ENCODE assay signal across 11 cellular contexts in the genomic region with DNA sequence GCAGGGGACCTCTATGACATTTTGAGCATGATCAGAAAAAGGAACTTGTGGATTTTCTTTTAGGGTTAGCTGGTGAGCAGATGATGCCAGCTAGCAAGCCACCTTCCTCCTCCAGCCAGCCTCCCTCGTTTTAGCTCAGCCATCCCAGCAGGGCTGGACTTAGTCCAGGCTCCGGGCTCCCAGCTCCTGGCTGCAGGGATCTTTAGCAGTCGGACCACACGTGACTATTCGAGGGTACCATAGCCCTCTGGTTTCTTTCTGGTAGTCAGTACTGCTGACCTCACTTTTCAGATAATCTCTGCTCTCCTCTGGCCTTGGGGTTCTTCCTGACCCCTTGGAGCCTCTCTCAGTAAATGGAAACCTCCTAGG. TPM values are rescaled to one million over a fixed set of nuclear protein-coding genes. Genes with fewer than 3 reads are reported as not detected.
DNase-seq lines count a peak whose midpoint lies in the region; ATAC-seq and TF ChIP-seq lines count a peak whose summit lies in the region.
"Had no signal": no experiment of that assay in that cellular context is flagged by ENCODE, and none has a peak within 500 bp of the region (broad histone marks: within the 10 kb centered on the region; RNA-seq: fewer than 3 reads in every experiment).

No MANE protein-coding gene starts in this region.

- DNase-seq in CD14-positive monocyte (ENCODE audit: low spot score) (no peak), Peyer's patch (no peak), immature natural killer cell (no peak), MCF 10A (ENCODE audit: unreplicated experiment) (no peak), NCI-H69 (lab: John Stamatoyannopoulos, UW) (no peak), SW 1271 (lab: John Stamatoyannopoulos, UW) (no peak), OCI-M2 (lab: John Stamatoyannopoulos, UW; ENCODE audit: unreplicated experiment) (no peak)

- H3K36me3 Mint-ChIP-seq in CD14-positive monocyte, result peaks cover 16% of the 10 kb centered on the region in 2 donors
- H3K36me3 Mint-ChIP-seq in immature natural killer cell, result peaks cover 0 to 4% (median 0%) of the 10 kb centered on the region in 3 donors
- H3K36me3 Mint-ChIP-seq in MCF 10A (ENCODE audit: insufficient read depth, unreplicated experiment), result peaks cover 6% of the 10 kb centered on the region

- peak overlapping the region in 3 of 4 donors; percentile 1 to 75 (median 50) for H3K27ac ChIP-seq in Peyer's patch
- H3K27ac ChIP-seq: thoracic aorta had no signal

- no peaks in the 10 kb centered on the region for H3K9me3 ChIP-seq in Peyer's patch
- H3K9me3 ChIP-seq: SK-N-SH, thoracic aorta had no signal

- H3K9me3 Mint-ChIP-seq in CD14-positive monocyte (no peaks in the 10 kb centered on the region), immature natural killer cell (no peaks in the 10 kb centered on the region), MCF 10A (ENCODE audit: unreplicated experiment) (no peaks in the 10 kb centered on the region)

- peaks cover 49% of the 10 kb centered on the region for H3K4me1 Mint-ChIP-seq in CD14-positive monocyte
- peaks cover 89 to 97% of the 10 kb centered on the region in 2 donors for H3K4me1 Mint-ChIP-seq in immature natural killer cell
- peaks cover 16% of the 10 kb centered on the region for H3K4me1 Mint-ChIP-seq in MCF 10A (ENCODE audit: insufficient read depth, unreplicated experiment)

- peak overlapping the region; percentile 58 to 84 (median 72) for H3K27ac Mint-ChIP-seq in CD14-positive monocyte
- H3K27ac Mint-ChIP-seq in immature natural killer cell, result peak overlapping the region; percentile 82 to 95 (median 90)
- no peak overlapping the region for H3K27ac Mint-ChIP-seq in MCF 10A (ENCODE audit: low read depth, unreplicated experiment)

- no peak for TF ChIP-seq CTCF in CD14-positive monocyte (IDR thresholded peaks at IDR 0.05)
- TF ChIP-seq CTCF in Peyer's patch (IDR thresholded peaks at IDR 0.05), result no peak
- TF ChIP-seq CTCF in MCF 10A (IDR thresholded peaks at IDR 0.05; ENCODE audit: unreplicated experiment), result no peak

- H3K27me3 Mint-ChIP-seq in CD14-positive monocyte (ENCODE audit: low read depth in 3 of 3) (peaks cover 0 to 1% (median 0%) of the 10 kb centered on the region in 3 donors), immature natural killer cell (ENCODE audit: low read depth in 3 of 3) (peaks cover 0 to 10% (median 2%) of the 10 kb centered on the region in 3 donors), MCF 10A (ENCODE audit: insufficient read depth, unreplicated experiment) (no peaks in the 10 kb centered on the region)

- intact Hi-C loops in CD14-positive monocyte (cut with micrococcal nuclease) (no loop called here), MCF 10A (cut with micrococcal nuclease) (no loop called here)

- POLR2A ChIA-PET in MCF 10A (lab: Yijun Ruan, JAX), result interaction anchor here (0.5 kb wide), 1 partner anchor 122 kb away, joined by 3 read pairs; no protein-coding TSS in a partner anchor

- no TSS peak for BruUV-seq in MCF 10A (replicated peaks; lab: Mats Ljungman, UMichigan)

- peak overlapping the region; percentile 51 to 94 for H3K4me3 Mint-ChIP-seq in CD14-positive monocyte
- peak overlapping the region; percentile 67 to 85 (median 78) for H3K4me3 Mint-ChIP-seq in immature natural killer cell
- H3K4me3 Mint-ChIP-seq in MCF 10A (ENCODE audit: unreplicated experiment), result no peak overlapping the region

- CTCF ChIA-PET in MCF 10A (lab: Yijun Ruan, JAX), result interaction anchor here (1.5 kb wide), 1 partner anchor 8 kb away, joined by 3 read pairs; no protein-coding TSS in a partner anchor

- no peaks in the 10 kb centered on the region for H3K36me3 ChIP-seq in Peyer's patch
- H3K36me3 ChIP-seq: thoracic aorta had no signal

- peak; percentile 8 for ATAC-seq in GM18909 (IDR thresholded peaks at IDR 0.05; ENCODE audit: poor library complexity, unreplicated experiment)
- ATAC-seq: HCT116 had no signal

- TF ChIP-seq POLR2A in Peyer's patch (IDR thresholded peaks at IDR 0.05), result no peak

- H3K4me3 ChIP-seq in Peyer's patch, result no peak overlapping the region
- H3K4me3 ChIP-seq: thoracic aorta had no signal

- no peaks in the 10 kb centered on the region for H3K27me3 ChIP-seq in Peyer's patch

- peaks cover 0 to 53% (median 25%) of the 10 kb centered on the region in 4 donors for H3K4me1 ChIP-seq in Peyer's patch

RNA-seq across cellular contexts. Expression of a gene that starts 31.8 kb away (rescaled TPM):
- polyA plus RNA-seq in CD14-positive monocyte (1 to 10 TPM; 2.5 to 7.6 TPM), immature natural killer cell (10 to 100 TPM; 10.7 to 22.1 (median 16.2) TPM)
- total RNA-seq in Peyer's patch (10 to 100 TPM; 58.6 to 94.5 (median 85.8) TPM), MCF 10A (2022) (35.3 and 36.5 TPM in 2 replicates)
